Comparison of ENCODE assay signal across 8 cellular contexts in genomic region chr7:45136106-45137060, GRCh38. TPM values are rescaled to one million over a fixed set of nuclear protein-coding genes. Genes with fewer than 3 reads are reported as not detected.
A peak's percentile ranks its signal among the peaks of the same experiment; 100 is the strongest.
DNase-seq lines count a peak whose midpoint lies in the region; ATAC-seq and TF ChIP-seq lines count a peak whose summit lies in the region.

No MANE protein-coding gene starts in this region.

- H3K4me3 ChIP-seq in CD4-positive, CD25-positive, alpha-beta regulatory T cell (ENCODE audit: low read depth, low read length): no peak overlapping the region
- H3K4me3 ChIP-seq in GM23338 (no peak overlapping the region), astrocyte of the cerebellum (ENCODE audit: low read depth, low read length) (no peak overlapping the region), skeletal muscle cell (ENCODE audit: low read depth, low read length) (no peak overlapping the region)

- TF ChIP-seq CTCF in GM23338 (conservative IDR thresholded peaks at IDR 0.05; ENCODE audit: low read depth in 2 of 2) (peak; percentile 86 to 91), astrocyte of the cerebellum (IDR thresholded peaks at IDR 0.05; ENCODE audit: low read depth, low read length, missing control alignments) (peak; percentile 86)

- H3K27me3 Mint-ChIP-seq in CD4-positive, CD25-positive, alpha-beta regulatory T cell: peaks cover 7% of the 10 kb centered on the region
- H3K27me3 Mint-ChIP-seq in GM23338 (ENCODE audit: insufficient read depth, low read depth, poor library complexity): peaks cover 3% of the 10 kb centered on the region

- H3K9me3 Mint-ChIP-seq in CD4-positive, CD25-positive, alpha-beta regulatory T cell: peaks cover 0 to 2% (median 0%) of the 10 kb centered on the region in 7 donors
- H3K9me3 Mint-ChIP-seq in GM23338: no peaks in the 10 kb centered on the region; the same call in 2 of the 3 replicates

- ATAC-seq in CD4-positive, CD25-positive, alpha-beta regulatory T cell (ENCODE audit: low read depth in 2 of 2): peak; percentile 78 to 87
- peak; percentile 87 for ATAC-seq in GM23338

- no peaks in the 10 kb centered on the region for H3K36me3 ChIP-seq in CD4-positive, CD25-positive, alpha-beta regulatory T cell (ENCODE audit: control insufficient read depth, insufficient read depth, low read length)
- H3K36me3 ChIP-seq in GM23338 (ENCODE audit: insufficient read depth): no peaks in the 10 kb centered on the region

- H3K27me3 ChIP-seq in CD4-positive, CD25-positive, alpha-beta regulatory T cell (ENCODE audit: control insufficient read depth, insufficient read depth, low read length): no peaks in the 10 kb centered on the region
- no peaks in the 10 kb centered on the region for H3K27me3 ChIP-seq in GM23338 (ENCODE audit: insufficient read depth)

- no peaks in the 10 kb centered on the region for H4K20me1 ChIP-seq in GM23338 (replicated peaks; ENCODE audit: insufficient read depth)

- no peaks in the 10 kb centered on the region for H3K9me2 ChIP-seq in GM23338 (ENCODE audit: insufficient read depth)

- peak; percentile 50 to 86 (median 77) for DNase-seq in CD4-positive, CD25-positive, alpha-beta regulatory T cell
- peak; percentile 81 for DNase-seq in GM23338 (ENCODE audit: low spot score)
- DNase-seq in NCI-H187 treated with DMSO at 0.1 percent for 48 hours (lab: John Stamatoyannopoulos, UW): peak; percentile 17
- peak; percentile 32 for DNase-seq in T1000 (lab: John Stamatoyannopoulos, UW)
- DNase-seq in astrocyte of the cerebellum (ENCODE audit: low read depth): peak; percentile 65
- DNase-seq in hippocampal formation (lab: John Stamatoyannopoulos, UW): peak; percentile 59 to 77
- DNase-seq in skeletal muscle cell (ENCODE audit: low read depth): peak; percentile 22
- no peak for DNase-seq in NK-92 (lab: John Stamatoyannopoulos, UW; ENCODE audit: unreplicated experiment)

- H3K27ac ChIP-seq in CD4-positive, CD25-positive, alpha-beta regulatory T cell (ENCODE audit: insufficient read depth, low read length, poor library complexity, severe bottlenecking): no peak overlapping the region
- H3K27ac ChIP-seq in GM23338 (ENCODE audit: low read depth): no peak overlapping the region

- peaks cover 5% of the 10 kb centered on the region for H3K4me1 ChIP-seq in CD4-positive, CD25-positive, alpha-beta regulatory T cell (ENCODE audit: control insufficient read depth, insufficient read depth, low read length, poor library complexity, severe bottlenecking)
- H3K4me1 ChIP-seq in GM23338 (ENCODE audit: insufficient read depth): no peaks in the 10 kb centered on the region

- no peaks in the 10 kb centered on the region for H3K9me3 ChIP-seq in CD4-positive, CD25-positive, alpha-beta regulatory T cell (ENCODE audit: control insufficient read depth in 2 of 2, low read length in 2 of 2)

- peak overlapping the region; percentile 25; the same call in 1 of the 2 replicates for H2AFZ ChIP-seq in GM23338

- peaks cover 0 to 5% (median 2%) of the 10 kb centered on the region in 4 donors for H3K4me1 Mint-ChIP-seq in CD4-positive, CD25-positive, alpha-beta regulatory T cell
- peaks cover 5% of the 10 kb centered on the region; the same call in 2 of the 3 replicates for H3K4me1 Mint-ChIP-seq in GM23338

- no peak overlapping the region for H3K4me2 ChIP-seq in GM23338

- H3K27ac Mint-ChIP-seq in CD4-positive, CD25-positive, alpha-beta regulatory T cell: peak overlapping the region in 1 of 3 donors; percentile 47
- no peak overlapping the region for H3K27ac Mint-ChIP-seq in GM23338

- H3K36me3 Mint-ChIP-seq in CD4-positive, CD25-positive, alpha-beta regulatory T cell: no peaks in the 10 kb centered on the region
- no peaks in the 10 kb centered on the region for H3K36me3 Mint-ChIP-seq in GM23338 (ENCODE audit: low read depth)

- H3F3A ChIP-seq in GM23338 (replicated peaks; ENCODE audit: low read depth): no peaks in the 10 kb centered on the region

- no peaks in the 10 kb centered on the region for H3K79me2 ChIP-seq in GM23338 (replicated peaks; ENCODE audit: insufficient read depth)

- H3K4me3 Mint-ChIP-seq in CD4-positive, CD25-positive, alpha-beta regulatory T cell: no peak overlapping the region
- no peak overlapping the region for H3K4me3 Mint-ChIP-seq in GM23338

- in situ Hi-C loops in astrocyte of the cerebellum (cut with HindIII; ENCODE audit: low sequenced_read_pairs): no loop called here

TF ChIP-seq in GM23338, 12 proteins besides CTCF, POLR2A, EP300 and RAD21:
- TF ChIP-seq CREB1 (CRISPR knock-in tag; IDR thresholded peaks at IDR 0.05; ENCODE audit: low read depth): no peak
- TF ChIP-seq ETS1 (IDR thresholded peaks at IDR 0.05): no peak
- TF ChIP-seq EZH2 (IDR thresholded peaks at IDR 0.05; ENCODE audit: low read depth, unreplicated experiment): no peak
TF ChIP-seq in GM23338: peak in this region for 0.

RNA-seq across cellular contexts. Expression of gene RAMP3, which starts 21.2 kb away (rescaled TPM):
- not detected for total RNA-seq in CD4-positive, CD25-positive, alpha-beta regulatory T cell
- not detected for polyA plus RNA-seq in CD4-positive, CD25-positive, alpha-beta regulatory T cell
- 0.35 and 4.6 TPM in 2 replicates for total RNA-seq in GM23338 (2014; rRNA removed; shearing (Covaris generic))
- polyA plus RNA-seq in GM23338 (2016; fragmentation: Nextera tagmentation; extraction: Ambion mirVana): 1.1 and 2.6 TPM in 2 replicates

RNA-seq across cellular contexts. Expression of gene TBRG4, which starts 24.9 kb away (rescaled TPM):
- total RNA-seq in CD4-positive, CD25-positive, alpha-beta regulatory T cell: 48.4 TPM
- polyA plus RNA-seq in CD4-positive, CD25-positive, alpha-beta regulatory T cell: 10 to 100 TPM; 42.6 to 54.3 (median 45.2) TPM
- 156 and 162 TPM in 2 replicates for total RNA-seq in GM23338 (2014; rRNA removed; shearing (Covaris generic))
- 72.5 and 82.9 TPM in 2 replicates for polyA plus RNA-seq in GM23338 (2016; fragmentation: Nextera tagmentation; extraction: Ambion mirVana)

RNA-seq across cellular contexts. Expression of gene NACAD, which starts 47.6 kb away (rescaled TPM):
- 0.07 TPM for total RNA-seq in CD4-positive, CD25-positive, alpha-beta regulatory T cell
- polyA plus RNA-seq in CD4-positive, CD25-positive, alpha-beta regulatory T cell: not detected
- total RNA-seq in GM23338 (2014; rRNA removed; shearing (Covaris generic)): 9.9 and 11.2 TPM in 2 replicates
- polyA plus RNA-seq in GM23338 (2016; fragmentation: Nextera tagmentation; extraction: Ambion mirVana): 4.9 and 6.1 TPM in 2 replicates

Comparison
In these comparisons a context has a peak if more than half of its experiments do, and no peak if none do; other contexts are left out.
1. RNA of gene NACAD, which starts 47.6 kb away (total RNA-seq): 9.9 to 11.2 TPM in GM23338; 0.07 TPM in CD4-positive, CD25-positive, alpha-beta regulatory T cell (single experiment); every median in the first group is over 10 times any median in the second.